Comparison of ENCODE assay signal across 21 cellular contexts in the genomic region with DNA sequence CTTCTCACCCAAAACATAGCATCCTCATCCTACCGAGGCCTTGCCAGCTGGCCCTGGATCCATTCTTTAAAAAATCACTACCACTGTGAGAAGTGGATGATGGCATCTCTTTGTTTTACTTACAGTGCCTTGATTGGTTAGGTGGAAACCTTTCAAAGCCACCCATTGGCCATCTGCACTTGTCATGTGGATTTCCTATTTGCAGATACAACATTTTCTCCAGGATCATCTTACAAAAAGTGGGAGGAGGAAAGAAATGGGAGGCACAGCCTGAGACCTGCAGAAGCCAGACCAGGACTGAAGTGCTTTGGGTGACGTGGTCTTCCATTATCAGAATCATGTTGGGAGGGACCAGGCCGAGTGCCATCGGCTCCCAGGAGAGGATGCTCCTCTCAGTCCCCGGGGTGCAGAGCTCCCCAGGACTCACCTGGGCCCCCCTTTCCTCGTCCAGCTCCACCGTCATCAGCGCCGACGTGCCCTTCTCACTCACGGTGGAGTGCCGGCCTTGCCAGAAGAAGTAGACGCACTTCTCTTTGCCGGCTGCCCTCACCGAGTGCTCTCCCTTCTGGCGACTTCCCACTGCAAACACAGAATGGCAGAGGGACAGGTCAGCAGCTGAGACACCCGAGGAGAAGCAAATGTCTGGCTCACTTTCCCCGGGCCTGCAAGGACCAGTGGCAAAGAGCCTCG.
DNase-seq lines count a peak whose midpoint lies in the region; ATAC-seq and TF ChIP-seq lines count a peak whose summit lies in the region.
"Had no signal": no experiment of that assay in that cellular context is flagged by ENCODE, and none has a peak within 500 bp of the region (broad histone marks: within the 10 kb centered on the region; RNA-seq: fewer than 3 reads in every experiment).

No MANE protein-coding gene starts in this region.

- peaks cover 62% of the 10 kb centered on the region for H3K36me3 Mint-ChIP-seq in Calu3 (ENCODE audit: insufficient read depth, unreplicated experiment)
- H3K36me3 Mint-ChIP-seq in effector memory CD8-positive, alpha-beta T cell (ENCODE audit: insufficient read depth), result peaks cover 27% of the 10 kb centered on the region
- H3K36me3 Mint-ChIP-seq in T-helper 2 cell treated with Interferon-gamma antibody and Interleukin-4, amounts not matched to agents 5 μg/mL and 100 μg/mL, for 36 hours (ENCODE audit: low read depth), result peaks cover 10% of the 10 kb centered on the region

- H3K27me3 ChIP-seq in thoracic aorta (replicated peaks; ENCODE audit: insufficient read depth), result no peaks in the 10 kb centered on the region
- H3K27me3 ChIP-seq: BE2C, breast epithelium, esophagus squamous epithelium, hepatocyte, tibial nerve had no signal

- no peak for TF ChIP-seq CTCF in thoracic aorta (IDR thresholded peaks at IDR 0.05)
- no peak for TF ChIP-seq CTCF in Calu3 (IDR thresholded peaks at IDR 0.05; ENCODE audit: unreplicated experiment)

- H3K27me3 Mint-ChIP-seq in Calu3 (ENCODE audit: unreplicated experiment), result no peaks in the 10 kb centered on the region
- H3K27me3 Mint-ChIP-seq in effector memory CD8-positive, alpha-beta T cell, result no peaks in the 10 kb centered on the region
- H3K27me3 Mint-ChIP-seq in T-helper 2 cell treated with Interferon-gamma antibody and Interleukin-4, amounts not matched to agents 5 μg/mL and 100 μg/mL, for 36 hours (ENCODE audit: low read depth), result no peaks in the 10 kb centered on the region
- H3K27me3 Mint-ChIP-seq: activated CD8-positive, alpha-beta T cell treated with anti-CD3 and anti-CD28 coated beads for 36 hours; activated naive CD8-positive, alpha-beta T cell treated with anti-CD3 and anti-CD28 coated beads, Interleukin-2, amount 10 ng/mL, durations not matched to agents 7 days and 5 days; IgD-negative memory B cell; T-cell had no signal

- no peak overlapping the region for H3K27ac Mint-ChIP-seq in Calu3 (ENCODE audit: unreplicated experiment)
- H3K27ac Mint-ChIP-seq in effector memory CD8-positive, alpha-beta T cell, result no peak overlapping the region
- no peak overlapping the region for H3K27ac Mint-ChIP-seq in T-helper 2 cell treated with Interferon-gamma antibody and Interleukin-4, amounts not matched to agents 5 μg/mL and 100 μg/mL, for 36 hours
- H3K27ac Mint-ChIP-seq: activated naive CD8-positive, alpha-beta T cell treated with anti-CD3 and anti-CD28 coated beads, Interleukin-2, amount 10 ng/mL, durations not matched to agents 7 days and 5 days; activated T-cell treated with anti-CD3 and anti-CD28 coated beads, Interleukin-2, amount 50 U/mL, for 72 hours; IgD-negative memory B cell; T-cell had no signal

- BruUV-seq in Calu3 (replicated peaks; lab: Mats Ljungman, UMichigan), result no TSS peak

- peaks cover 47% of the 10 kb centered on the region for H3K36me3 ChIP-seq in thoracic aorta
- H3K36me3 ChIP-seq: breast epithelium, WERI-Rb-1 had no signal

- peaks cover 9 to 86% of the 10 kb centered on the region in 2 donors for H3K4me1 ChIP-seq in thoracic aorta (ENCODE audit: control insufficient read depth in 1 of 2, low read depth in 2 of 2)
- H3K4me1 ChIP-seq: BE2C, breast epithelium had no signal

- ATAC-seq in esophagus mucosa (peak; percentile 12), thoracic aorta (ENCODE audit: insufficient number of reproducible peaks, low FRiP score, low read depth) (no peak)
- ATAC-seq in effector memory CD8-positive, alpha-beta T cell (replicated peaks), result no peak
- ATAC-seq: activated CD8-positive, alpha-beta T cell treated with anti-CD3 and anti-CD28 coated beads for 36 hours; activated T-cell treated with anti-CD3 and anti-CD28 coated beads, Interleukin-2, amount 50 U/mL, for 72 hours; T-cell had no signal

- H3K4me3 ChIP-seq in thoracic aorta, result no peak overlapping the region
- H3K4me3 ChIP-seq: breast epithelium, esophagus squamous epithelium, hepatocyte, tibial nerve had no signal

- no peaks in the 10 kb centered on the region for H3K9me3 ChIP-seq in thoracic aorta
- H3K9me3 ChIP-seq: BE2C, breast epithelium, esophagus squamous epithelium, tibial nerve had no signal

- CTCF ChIA-PET in Calu3 (lab: Charles Lee), result interaction anchor here (0.6 kb wide), 1 partner anchor 768 kb away, joined by 4 read pairs; no protein-coding TSS in a partner anchor

- intact Hi-C loops in Calu3 (cut with micrococcal nuclease; ENCODE audit: unreplicated experiment), result no loop called here

- H3K4me3 Mint-ChIP-seq in Calu3 (ENCODE audit: low read depth, unreplicated experiment), result no peak overlapping the region
- no peak overlapping the region for H3K4me3 Mint-ChIP-seq in effector memory CD8-positive, alpha-beta T cell
- no peak overlapping the region for H3K4me3 Mint-ChIP-seq in T-helper 2 cell treated with Interferon-gamma antibody and Interleukin-4, amounts not matched to agents 5 μg/mL and 100 μg/mL, for 36 hours
- H3K4me3 Mint-ChIP-seq: activated CD8-positive, alpha-beta T cell treated with anti-CD3 and anti-CD28 coated beads for 36 hours; activated naive CD8-positive, alpha-beta T cell treated with anti-CD3 and anti-CD28 coated beads, Interleukin-2, amount 10 ng/mL, durations not matched to agents 7 days and 5 days; activated T-cell treated with anti-CD3 and anti-CD28 coated beads, Interleukin-2, amount 50 U/mL, for 72 hours; IgD-negative memory B cell; T-cell had no signal

- H3K4me1 Mint-ChIP-seq in Calu3 (ENCODE audit: low read depth, unreplicated experiment), result peaks cover 17% of the 10 kb centered on the region
- H3K4me1 Mint-ChIP-seq in effector memory CD8-positive, alpha-beta T cell (ENCODE audit: low read depth in 2 of 2), result peaks cover 0 to 4% of the 10 kb centered on the region in 2 donors
- peaks cover 9% of the 10 kb centered on the region for H3K4me1 Mint-ChIP-seq in T-helper 2 cell treated with Interferon-gamma antibody and Interleukin-4, amounts not matched to agents 5 μg/mL and 100 μg/mL, for 36 hours (ENCODE audit: low read depth)
- H3K4me1 Mint-ChIP-seq: IgD-negative memory B cell, T-cell had no signal

- peak overlapping the region; percentile 52 to 66 for H3K27ac ChIP-seq in thoracic aorta
- H3K27ac ChIP-seq: hepatocyte, WERI-Rb-1 had no signal

- DNase-seq in NCI-H510A treated with DMSO at 0.1 percent for 48 hours (lab: John Stamatoyannopoulos, UW), result peak; percentile 82
- peak; percentile 44 for DNase-seq in kidney tubule cell (ENCODE audit: low spot score)
- no peak for DNase-seq in thoracic aorta (ENCODE audit: low spot score)
- no peak for DNase-seq in Calu3
- no peak for DNase-seq in effector memory CD8-positive, alpha-beta T cell
- no peak for DNase-seq in T-helper 2 cell treated with Interferon-gamma antibody and Interleukin-4, amounts not matched to agents 5 μg/mL and 100 μg/mL, for 36 hours (ENCODE audit: low spot score)
- no peak for DNase-seq in ureter (ENCODE audit: low spot score)
- DNase-seq: activated CD8-positive, alpha-beta T cell treated with anti-CD3 and anti-CD28 coated beads for 36 hours; activated naive CD8-positive, alpha-beta T cell treated with anti-CD3 and anti-CD28 coated beads, Interleukin-2, amount 10 ng/mL, durations not matched to agents 7 days and 5 days; activated T-cell treated with anti-CD3 and anti-CD28 coated beads, Interleukin-2, amount 50 U/mL, for 72 hours; BE2C; esophagus squamous epithelium; NCI-H2081 treated with DMSO at 0.1 percent for 48 hours; RPMI8226; T-cell; WERI-Rb-1 had no signal

- H3K9me3 Mint-ChIP-seq in Calu3 (ENCODE audit: low read depth, unreplicated experiment), result no peaks in the 10 kb centered on the region
- no peaks in the 10 kb centered on the region for H3K9me3 Mint-ChIP-seq in effector memory CD8-positive, alpha-beta T cell
- H3K9me3 Mint-ChIP-seq in T-helper 2 cell treated with Interferon-gamma antibody and Interleukin-4, amounts not matched to agents 5 μg/mL and 100 μg/mL, for 36 hours, result no peaks in the 10 kb centered on the region
- H3K9me3 Mint-ChIP-seq: activated CD8-positive, alpha-beta T cell treated with anti-CD3 and anti-CD28 coated beads for 36 hours; activated naive CD8-positive, alpha-beta T cell treated with anti-CD3 and anti-CD28 coated beads, Interleukin-2, amount 10 ng/mL, durations not matched to agents 7 days and 5 days; activated T-cell treated with anti-CD3 and anti-CD28 coated beads, Interleukin-2, amount 50 U/mL, for 72 hours; IgD-negative memory B cell; T-cell had no signal

Comparison
In these comparisons a context has a peak if more than half of its experiments do, and no peak if none do; other contexts are left out.
1. DNase-seq: peak in NCI-H510A treated with DMSO at 0.1 percent for 48 hours (single experiment) and kidney tubule cell (single experiment); none in thoracic aorta (single experiment), Calu3 (single experiment), effector memory CD8-positive, alpha-beta T cell (0 of 3), T-helper 2 cell treated with Interferon-gamma antibody and Interleukin-4, amounts not matched to agents 5 μg/mL and 100 μg/mL, for 36 hours (single experiment) and ureter (single experiment).